ENCODE assay signal across 8 cellular contexts in the genomic region with DNA sequence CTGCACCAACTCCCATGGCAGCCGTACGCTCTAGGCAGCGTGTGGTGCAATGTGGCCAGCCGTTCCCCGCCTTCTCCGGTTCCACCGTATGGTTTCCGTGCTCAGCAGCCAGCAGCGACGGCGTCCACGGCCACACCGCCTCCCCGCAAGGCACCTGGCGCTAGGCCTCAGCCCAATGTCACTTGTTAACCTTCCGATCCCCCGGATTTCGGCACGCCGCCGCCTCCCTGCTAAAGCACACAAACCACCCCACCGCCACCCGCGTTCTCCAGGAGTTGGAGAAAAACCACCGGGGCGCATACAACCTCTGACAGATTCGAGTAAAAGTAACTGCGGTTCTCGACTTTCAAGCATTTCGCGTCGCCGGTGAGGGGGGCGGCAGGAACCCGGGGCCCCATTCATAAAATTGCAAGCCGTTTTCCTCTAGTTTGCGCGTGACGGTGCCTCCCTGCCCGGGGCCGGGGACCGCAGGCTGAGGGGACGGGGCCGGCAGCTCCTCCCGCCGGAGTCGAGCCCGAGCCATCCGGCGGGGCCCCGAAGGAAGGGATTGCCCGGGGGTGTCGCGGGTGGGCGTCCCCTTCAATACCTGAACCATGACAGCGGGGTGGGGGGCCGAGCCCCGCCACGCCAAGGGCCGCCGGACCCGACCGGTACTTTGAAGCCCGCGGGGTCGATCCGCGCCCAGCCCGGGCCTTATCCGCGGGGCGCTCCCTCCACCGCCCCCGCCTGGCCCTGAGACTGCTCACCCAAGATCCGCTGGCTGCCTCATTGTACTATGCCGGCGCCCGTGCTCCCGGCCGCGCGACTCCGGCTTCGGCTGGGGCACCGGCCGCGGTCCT. TPM values are rescaled to one million over a fixed set of nuclear protein-coding genes. Genes with fewer than 3 reads are reported as not detected.
DNase-seq lines count a peak whose midpoint lies in the region; ATAC-seq and TF ChIP-seq lines count a peak whose summit lies in the region.

A gene with protein sequence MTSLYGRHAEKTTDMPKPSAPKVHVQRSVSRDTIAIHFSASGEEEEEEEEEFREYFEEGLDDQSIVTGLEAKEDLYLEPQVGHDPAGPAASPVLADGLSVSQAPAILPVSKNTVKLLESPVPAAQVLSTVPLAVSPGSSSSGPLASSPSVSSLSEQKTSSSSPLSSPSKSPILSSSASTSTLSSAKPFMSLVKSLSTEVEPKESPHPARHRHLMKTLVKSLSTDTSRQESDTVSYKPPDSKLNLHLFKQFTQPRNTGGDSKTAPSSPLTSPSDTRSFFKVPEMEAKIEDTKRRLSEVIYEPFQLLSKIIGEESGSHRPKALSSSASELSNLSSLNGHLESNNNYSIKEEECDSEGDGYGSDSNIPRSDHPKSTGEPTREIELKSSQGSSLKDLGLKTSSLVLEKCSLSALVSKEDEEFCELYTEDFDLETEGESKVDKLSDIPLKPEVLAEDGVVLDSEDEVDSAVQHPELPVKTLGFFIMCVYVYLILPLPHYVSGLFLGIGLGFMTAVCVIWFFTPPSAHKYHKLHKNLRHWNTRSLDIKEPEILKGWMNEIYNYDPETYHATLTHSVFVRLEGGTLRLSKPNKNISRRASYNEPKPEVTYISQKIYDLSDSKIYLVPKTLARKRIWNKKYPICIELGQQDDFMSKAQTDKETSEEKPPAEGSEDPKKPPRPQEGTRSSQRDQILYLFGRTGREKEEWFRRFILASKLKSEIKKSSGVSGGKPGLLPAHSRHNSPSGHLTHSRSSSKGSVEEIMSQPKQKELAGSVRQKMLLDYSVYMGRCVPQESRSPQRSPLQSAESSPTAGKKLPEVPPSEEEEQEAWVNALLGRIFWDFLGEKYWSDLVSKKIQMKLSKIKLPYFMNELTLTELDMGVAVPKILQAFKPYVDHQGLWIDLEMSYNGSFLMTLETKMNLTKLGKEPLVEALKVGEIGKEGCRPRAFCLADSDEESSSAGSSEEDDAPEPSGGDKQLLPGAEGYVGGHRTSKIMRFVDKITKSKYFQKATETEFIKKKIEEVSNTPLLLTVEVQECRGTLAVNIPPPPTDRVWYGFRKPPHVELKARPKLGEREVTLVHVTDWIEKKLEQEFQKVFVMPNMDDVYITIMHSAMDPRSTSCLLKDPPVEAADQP (minus strand): TSS at position 839 of the 839 bp plus-strand sequence. CDS start 49,043 bp downstream, outside the sequence.

- DNase-seq in NCI-H2227 (lab: John Stamatoyannopoulos, UW; ENCODE audit: unreplicated experiment) (peak; percentile 29), NCI-H2227 treated with DMSO at 0.1 percent for 48 hours (lab: John Stamatoyannopoulos, UW) (no peak), NT2/D1 (ENCODE audit: low read depth, low spot score) (no peak), esophagus squamous epithelium (lab: John Stamatoyannopoulos, UW) (no peak), nephron progenitor cell (peak; percentile 56), stomach (peak; percentile 81)
- DNase-seq in activated T-cell treated with anti-CD3 and anti-CD28 coated beads, Interleukin-2, amount 50 U/mL, for 48 hours = peak; percentile 76 to 77

- peak within 1 kb of the TSS; percentile 83 for H3K9ac ChIP-seq in NT2/D1 (ENCODE audit: insufficient read length, low read depth)

- intact Hi-C loops in esophagus squamous epithelium (cut with DNase I) (no loop called here), stomach (cut with DNase I; ENCODE audit: low total_unique reads) (loop anchor here (10.0 kb wide), 1 partner anchor 108 kb away; no protein-coding TSS in a partner anchor)

- TF ChIP-seq POLR2A in esophagus squamous epithelium (IDR thresholded peaks at IDR 0.05) (peak in 2 of 4 donors; percentile 65 to 80), stomach (IDR thresholded peaks at IDR 0.05) (peak in 1 of 4 donors; percentile 21)

- peaks cover 54% of the 10 kb centered on the region for H3K4me1 Mint-ChIP-seq in nephron progenitor cell

- H3K9me3 Mint-ChIP-seq in nephron progenitor cell = peaks cover 4% of the 10 kb centered on the region

- H3K27me3 Mint-ChIP-seq in nephron progenitor cell (ENCODE audit: low read depth, poor library complexity) = peaks cover 65% of the 10 kb centered on the region

- no peaks in the 10 kb centered on the region for H3K9me3 ChIP-seq in NT2/D1 (ENCODE audit: insufficient read depth, low read length)
- no peaks in the 10 kb centered on the region for H3K9me3 ChIP-seq in esophagus squamous epithelium
- no peaks in the 10 kb centered on the region for H3K9me3 ChIP-seq in stomach

- H3K36me3 ChIP-seq in NT2/D1 (ENCODE audit: insufficient read depth, insufficient read length, low read length) (no peaks in the 10 kb centered on the region), esophagus squamous epithelium (no peaks in the 10 kb centered on the region), stomach (no peaks in the 10 kb centered on the region)

- H3K27ac ChIP-seq in esophagus squamous epithelium (peak within 1 kb of the TSS; percentile 90 to 97 (median 93)), stomach (peak within 1 kb of the TSS; percentile 92 to 99 (median 95))

- 0% methylated on average over 20 to 23 of the region's 87 CpGs for WGBS in esophagus squamous epithelium, 2 donors
- 0 to 1% (median 1%) methylated on average over 24 to 87 of the region's 87 CpGs for WGBS in stomach, 5 donors

- TF ChIP-seq EP300 in stomach (IDR thresholded peaks at IDR 0.05) = no peak

- H3K27me3 ChIP-seq in NT2/D1 (ENCODE audit: insufficient read depth, insufficient read length) (peaks cover 33% of the 10 kb centered on the region), esophagus squamous epithelium (peaks cover 0 to 4% (median 0%) of the 10 kb centered on the region in 4 donors), stomach (no peaks in the 10 kb centered on the region)

- H3K36me3 Mint-ChIP-seq in nephron progenitor cell (ENCODE audit: low read depth) = no peaks in the 10 kb centered on the region

- peak within 1 kb of the TSS; percentile 91 for H3K4me3 Mint-ChIP-seq in nephron progenitor cell

- ATAC-seq in HG02870 (IDR thresholded peaks at IDR 0.05; ENCODE audit: unreplicated experiment) = peak; percentile 23

- peak within 1 kb of the TSS; percentile 74 for H3K27ac Mint-ChIP-seq in nephron progenitor cell

- TF ChIP-seq CTCF in esophagus squamous epithelium (IDR thresholded peaks at IDR 0.05) (no peak), nephron progenitor cell (IDR thresholded peaks at IDR 0.05) (no peak), stomach (IDR thresholded peaks at IDR 0.05) (no peak)

- H3K4me1 ChIP-seq in NT2/D1 (ENCODE audit: insufficient read depth, insufficient read length) (no peaks in the 10 kb centered on the region), esophagus squamous epithelium (peaks cover 9 to 49% (median 25%) of the 10 kb centered on the region in 3 donors), stomach (peaks cover 19 to 45% (median 29%) of the 10 kb centered on the region in 4 donors)

- H3K4me3 ChIP-seq in NT2/D1 (ENCODE audit: insufficient read length, low read depth) (peak within 1 kb of the TSS; percentile 76), esophagus squamous epithelium (peak within 1 kb of the TSS; percentile 83 to 99 (median 88)), stomach (peak within 1 kb of the TSS; percentile 95 to 99 (median 98))

RNA-seq across cellular contexts. Expression of the gene that starts here (rescaled TPM):
- total RNA-seq in esophagus squamous epithelium (10 to 100 TPM; 25.5 to 33.0 (median 29.7) TPM), stomach (10 to 100 TPM; 17.5 to 50.6 (median 40.0) TPM)
- 1 to 10 TPM; 5.8 to 8.0 (median 7.7) TPM for polyA plus RNA-seq in stomach

Comparison
In these comparisons a context has a peak if more than half of its experiments do, and no peak if none do; other contexts are left out.
1. DNase-seq: peak in NCI-H2227 (single experiment), activated T-cell treated with anti-CD3 and anti-CD28 coated beads, Interleukin-2, amount 50 U/mL, for 48 hours (2 of 2), nephron progenitor cell (single experiment) and stomach (single experiment); none in NCI-H2227 treated with DMSO at 0.1 percent for 48 hours (single experiment), NT2/D1 (single experiment) and esophagus squamous epithelium (single experiment).
2. Peak in every context shown above with its lines, with median percentiles within 50 percentile points of each other: H3K4me3 ChIP-seq.